22 cellular contexts compared by ENCODE assay signal in genomic region chr18:49168281-49168680, GRCh38.
DNase-seq lines count a peak whose midpoint lies in the region; ATAC-seq lines count a peak whose summit lies in the region.
"Had no signal": no experiment of that assay in that cellular context is flagged by ENCODE, and none has a peak within 500 bp of the region (broad histone marks: within the 10 kb centered on the region; RNA-seq: fewer than 3 reads in every experiment).

No MANE protein-coding gene starts in this region.

- peaks cover 48 to 51% of the 10 kb centered on the region in 2 donors for H3K4me1 Mint-ChIP-seq in natural killer cell treated with Interleukin-12 subunit alpha and Interleukin-12 subunit beta and Interleukin-15 and Interleukin-18, amount 100 ng/mL, for 72 hours (ENCODE audit: low read depth in 2 of 2)

- WGBS in right cardiac atrium, result 56% methylated on average over 6 of the region's 6 CpGs
- 78% methylated on average over 3 of the region's 6 CpGs for WGBS in mesenchymal stem cell

- no peak overlapping the region for H3K9ac ChIP-seq in mesenchymal stem cell (ENCODE audit: low read length)

- no peak overlapping the region for H3K14ac ChIP-seq in mesenchymal stem cell (ENCODE audit: low read length in 2 of 2)

- no peak overlapping the region for H2BK5ac ChIP-seq in mesenchymal stem cell (ENCODE audit: low read depth, low read length, poor library complexity, severe bottlenecking)

- ATAC-seq in right cardiac atrium, result peak; percentile 39 to 60
- ATAC-seq in natural killer cell treated with Interleukin-12 subunit alpha and Interleukin-12 subunit beta and Interleukin-15 and Interleukin-18, amount 100 ng/mL, for 72 hours, result no peak
- no peak for ATAC-seq in GM21825 (IDR thresholded peaks at IDR 0.05; ENCODE audit: unreplicated experiment)
- no peak for ATAC-seq in HG03025 (IDR thresholded peaks at IDR 0.05; ENCODE audit: low FRiP score, unreplicated experiment)
- ATAC-seq: Panc1 had no signal

- peak overlapping the region; percentile 86 to 91 for H3K27ac Mint-ChIP-seq in natural killer cell treated with Interleukin-12 subunit alpha and Interleukin-12 subunit beta and Interleukin-15 and Interleukin-18, amount 100 ng/mL, for 72 hours
- H3K27ac Mint-ChIP-seq: stimulated activated naive B cell treated with anti-CD40 and anti-IgM and Interleukin-4, amounts not matched to agents 10 μg/mL and 1 μg/mL and 100 μg/mL, for 72 hours had no signal

- no peak overlapping the region for H2AK5ac ChIP-seq in mesenchymal stem cell (ENCODE audit: low read length, severe bottlenecking)

- no peak overlapping the region for H3K18ac ChIP-seq in mesenchymal stem cell (ENCODE audit: low read depth in 1 of 2, low read length in 2 of 2)

- H3K4me2 ChIP-seq in mesenchymal stem cell (ENCODE audit: low read length, poor library complexity, severe bottlenecking), result no peak overlapping the region

- H4K91ac ChIP-seq in mesenchymal stem cell (ENCODE audit: low read length), result no peak overlapping the region

- H3K36me3 ChIP-seq in mesenchymal stem cell (ENCODE audit: control insufficient read depth in 1 of 2, insufficient read depth in 2 of 2, low read depth in 1 of 2, low read length in 2 of 2), result peaks cover 0 to 8% of the 10 kb centered on the region in 2 experiments
- H3K36me3 ChIP-seq: right atrium auricular region, SJSA1 had no signal

- no peak overlapping the region for H2BK12ac ChIP-seq in mesenchymal stem cell (ENCODE audit: low read length in 2 of 2)

- H3K4me3 Mint-ChIP-seq in natural killer cell treated with Interleukin-12 subunit alpha and Interleukin-12 subunit beta and Interleukin-15 and Interleukin-18, amount 100 ng/mL, for 72 hours, result peak overlapping the region; percentile 82
- H3K4me3 Mint-ChIP-seq: activated naive CD8-positive, alpha-beta T cell; activated T-helper 1 cell treated with anti-CD3 and anti-CD28 coated beads, Interleukin-12 subunit alpha, Interleukin-12 subunit beta, Interleukin-2, Interleukin-4 antibody, amounts not matched to agents 30 ng/mL and 10 ng/mL and 1 ng/mL, durations not matched to agents 14 hours and 24 hours and 36 hours; T-helper 2 cell treated with Interferon-gamma antibody and Interleukin-4, amounts not matched to agents 5 μg/mL and 100 μg/mL, for 36 hours had no signal

- H3K4me3 ChIP-seq in right cardiac atrium (ENCODE audit: low read length) (no peak overlapping the region), mesenchymal stem cell (ENCODE audit: insufficient read depth in 1 of 2, low read depth in 1 of 2, low read length in 2 of 2) (no peak overlapping the region)
- H3K4me3 ChIP-seq: dorsolateral prefrontal cortex, mucosa of descending colon, right atrium auricular region, SJSA1 had no signal

- H3K4me1 ChIP-seq in right cardiac atrium (ENCODE audit: control insufficient read depth, insufficient read depth, low read length) (peaks cover 6% of the 10 kb centered on the region), mesenchymal stem cell (ENCODE audit: control insufficient read depth, insufficient read depth, low read depth, low read length) (peaks cover 5% of the 10 kb centered on the region)
- H3K4me1 ChIP-seq: right atrium auricular region had no signal

- H3K27me3 Mint-ChIP-seq in natural killer cell treated with Interleukin-12 subunit alpha and Interleukin-12 subunit beta and Interleukin-15 and Interleukin-18, amount 100 ng/mL, for 72 hours, result no peaks in the 10 kb centered on the region
- H3K27me3 Mint-ChIP-seq: activated naive CD8-positive, alpha-beta T cell; stimulated activated naive B cell treated with anti-CD40 and anti-IgM and Interleukin-4, amounts not matched to agents 10 μg/mL and 1 μg/mL and 100 μg/mL, for 72 hours had no signal

- H3K23ac ChIP-seq in mesenchymal stem cell (ENCODE audit: low read length in 2 of 2), result no peak overlapping the region

- H3K36me3 Mint-ChIP-seq in natural killer cell treated with Interleukin-12 subunit alpha and Interleukin-12 subunit beta and Interleukin-15 and Interleukin-18, amount 100 ng/mL, for 72 hours, result peaks cover 15% of the 10 kb centered on the region

- no peak overlapping the region for H2AFZ ChIP-seq in mesenchymal stem cell (ENCODE audit: low read depth, low read length)

- no peak overlapping the region for H2BK15ac ChIP-seq in mesenchymal stem cell (ENCODE audit: low read depth, poor library complexity, severe bottlenecking)

- H3K27ac ChIP-seq in right cardiac atrium (ENCODE audit: low read length) (no peak overlapping the region), mesenchymal stem cell (ENCODE audit: low read length, poor library complexity, severe bottlenecking) (no peak overlapping the region)
- H3K27ac ChIP-seq: right atrium auricular region, SJSA1 had no signal

- no peak for DNase-seq in right cardiac atrium
- no peak for DNase-seq in cardiac septum (ENCODE audit: low spot score)
- peak; percentile 22 for DNase-seq in astrocyte of the hippocampus (ENCODE audit: low read depth, low spot score)
- DNase-seq in natural killer cell treated with Interleukin-12 subunit alpha and Interleukin-12 subunit beta and Interleukin-15 and Interleukin-18, amount 100 ng/mL, for 72 hours (ENCODE audit: low spot score), result no peak
- DNase-seq in mesenchymal stem cell, result no peak
- no peak for DNase-seq in NCI-H82 (lab: John Stamatoyannopoulos, UW)
- DNase-seq: DMS 273 treated with DMSO at 0.1 percent for 48 hours; foreskin melanocyte; H7; NCI-H1105 treated with DMSO at 0.1 percent for 48 hours; NCI-H2107; stimulated activated naive B cell treated with anti-CD40 and anti-IgM and Interleukin-4, amounts not matched to agents 10 μg/mL and 1 μg/mL and 100 μg/mL, for 72 hours had no signal

- no peaks in the 10 kb centered on the region for H3K27me3 ChIP-seq in right cardiac atrium (ENCODE audit: control insufficient read depth, insufficient read depth)
- H3K27me3 ChIP-seq in mesenchymal stem cell (ENCODE audit: control insufficient read depth in 1 of 2, insufficient read depth in 1 of 2, low read length in 2 of 2), result no peaks in the 10 kb centered on the region
- H3K27me3 ChIP-seq: dorsolateral prefrontal cortex, right atrium auricular region, SJSA1 had no signal

- H4K8ac ChIP-seq in mesenchymal stem cell (ENCODE audit: low read length), result no peak overlapping the region

- H3K9me3 ChIP-seq in right cardiac atrium (ENCODE audit: control insufficient read depth, low read length) (no peaks in the 10 kb centered on the region), mesenchymal stem cell (ENCODE audit: control insufficient read depth, low read length) (peaks cover 19% of the 10 kb centered on the region)
- H3K9me3 ChIP-seq: SJSA1 had no signal

- no peak overlapping the region for H3K4ac ChIP-seq in mesenchymal stem cell (ENCODE audit: low read depth in 1 of 2, low read length in 2 of 2)

- H2BK120ac ChIP-seq in mesenchymal stem cell (ENCODE audit: low read depth, low read length), result no peak overlapping the region

- peaks cover 5% of the 10 kb centered on the region for H3K9me3 Mint-ChIP-seq in natural killer cell treated with Interleukin-12 subunit alpha and Interleukin-12 subunit beta and Interleukin-15 and Interleukin-18, amount 100 ng/mL, for 72 hours

- H3K79me1 ChIP-seq in mesenchymal stem cell (replicated peaks; ENCODE audit: low read length, poor library complexity, severe bottlenecking), result peaks cover 10% of the 10 kb centered on the region

- intact Hi-C loops in right cardiac atrium (cut with DNase I), result no loop called here
- intact Hi-C loops in cardiac septum (cut with DNase I), result no loop called here

Comparison
In these comparisons a context has a peak if more than half of its experiments do, and no peak if none do; other contexts are left out.
1. ATAC-seq: peak in right cardiac atrium (2 of 2); none in natural killer cell treated with Interleukin-12 subunit alpha and Interleukin-12 subunit beta and Interleukin-15 and Interleukin-18, amount 100 ng/mL, for 72 hours (0 of 2), GM21825 (single experiment) and HG03025 (single experiment).